Comparison of ENCODE assay signal across 12 cellular contexts in genomic region chr19:48543121-48543710, GRCh38. TPM values are rescaled to one million over a fixed set of nuclear protein-coding genes. Genes with fewer than 3 reads are reported as not detected.
DNase-seq lines count a peak whose midpoint lies in the region; ATAC-seq and TF ChIP-seq lines count a peak whose summit lies in the region.
"Had no signal": no experiment of that assay in that cellular context is flagged by ENCODE, and none has a peak within 500 bp of the region (broad histone marks: within the 10 kb centered on the region; RNA-seq: fewer than 3 reads in every experiment).

No MANE protein-coding gene starts in this region.

- no peak for TF ChIP-seq CTCF in upper lobe of left lung (IDR thresholded peaks at IDR 0.05)

- H3K9me3 Mint-ChIP-seq in stimulated activated memory B cell treated with anti-CD40 and anti-IgM and Interleukin-4, amounts not matched to agents 10 μg/mL and 1 μg/mL and 100 μg/mL, for 72 hours = no peaks in the 10 kb centered on the region
- H3K9me3 Mint-ChIP-seq: stimulated activated naive CD8-positive, alpha-beta T cell treated with anti-CD3 and anti-CD28 coated beads, Interleukin-15, amount 100 ng/mL, for 72 hours had no signal

- no peak overlapping the region for H3K27ac Mint-ChIP-seq in stimulated activated memory B cell treated with anti-CD40 and anti-IgM and Interleukin-4, amounts not matched to agents 10 μg/mL and 1 μg/mL and 100 μg/mL, for 72 hours
- H3K27ac Mint-ChIP-seq: stimulated activated naive CD8-positive, alpha-beta T cell treated with anti-CD3 and anti-CD28 coated beads, Interleukin-15, amount 100 ng/mL, for 72 hours had no signal

- H3K27me3 Mint-ChIP-seq in stimulated activated memory B cell treated with anti-CD40 and anti-IgM and Interleukin-4, amounts not matched to agents 10 μg/mL and 1 μg/mL and 100 μg/mL, for 72 hours = peaks cover 9% of the 10 kb centered on the region
- H3K27me3 Mint-ChIP-seq: naive B cell; stimulated activated naive CD8-positive, alpha-beta T cell treated with anti-CD3 and anti-CD28 coated beads, Interleukin-15, amount 100 ng/mL, for 72 hours had no signal

- no peaks in the 10 kb centered on the region for H3K36me3 ChIP-seq in upper lobe of left lung

- H3K9me3 ChIP-seq in upper lobe of left lung = no peaks in the 10 kb centered on the region

- H3K27ac ChIP-seq in upper lobe of left lung = no peak overlapping the region
- H3K27ac ChIP-seq: KMS-11 had no signal

- 25 to 30% methylated on average over 19 of the region's 19 CpGs for WGBS in upper lobe of left lung, 2 donors

- H3K4me3 Mint-ChIP-seq in stimulated activated memory B cell treated with anti-CD40 and anti-IgM and Interleukin-4, amounts not matched to agents 10 μg/mL and 1 μg/mL and 100 μg/mL, for 72 hours = no peak overlapping the region
- H3K4me3 Mint-ChIP-seq: naive B cell; stimulated activated naive CD8-positive, alpha-beta T cell treated with anti-CD3 and anti-CD28 coated beads, Interleukin-15, amount 100 ng/mL, for 72 hours had no signal

- H3K4me1 Mint-ChIP-seq in stimulated activated memory B cell treated with anti-CD40 and anti-IgM and Interleukin-4, amounts not matched to agents 10 μg/mL and 1 μg/mL and 100 μg/mL, for 72 hours = no peaks in the 10 kb centered on the region
- H3K4me1 Mint-ChIP-seq: naive B cell had no signal

- H3K4me1 ChIP-seq in upper lobe of left lung = peaks cover 0 to 7% (median 6%) of the 10 kb centered on the region in 4 donors

- TF ChIP-seq POLR2A in upper lobe of left lung (IDR thresholded peaks at IDR 0.05) = no peak

- TF ChIP-seq EP300 in upper lobe of left lung (IDR thresholded peaks at IDR 0.05) = no peak

- peak in 2 of 3 experiments; percentile 8 to 14 for DNase-seq in NCI-H1417 (lab: John Stamatoyannopoulos, UW)
- no peak for DNase-seq in NCI-H1417 treated with DMSO at 0.1 percent for 48 hours (lab: John Stamatoyannopoulos, UW)
- peak; percentile 54 for DNase-seq in SW480 (ENCODE audit: low spot score)
- DNase-seq in iris pigment epithelial cell (ENCODE audit: low read depth) = peak; percentile 16
- peak in 1 of 2 donors; percentile 68 for DNase-seq in upper lobe of left lung
- no peak for DNase-seq in cortex of kidney (lab: John Stamatoyannopoulos, UW)
- DNase-seq: activated CD4-positive, alpha-beta T cell treated with anti-CD3 and anti-CD28 coated beads, Interleukin-2, amount 50 U/mL, for 1 hour; naive B cell; stimulated activated naive CD8-positive, alpha-beta T cell treated with anti-CD3 and anti-CD28 coated beads, Interleukin-15, amount 100 ng/mL, for 72 hours had no signal

- no peak overlapping the region for H3K4me3 ChIP-seq in upper lobe of left lung

- H3K27me3 ChIP-seq in upper lobe of left lung = no peaks in the 10 kb centered on the region

- ATAC-seq in upper lobe of left lung (ENCODE audit: low FRiP score in 2 of 2) (peak; percentile 21 to 77), GM19395 (IDR thresholded peaks at IDR 0.05; ENCODE audit: unreplicated experiment) (no peak)
- ATAC-seq in stimulated activated memory B cell treated with anti-CD40 and anti-IgM and Interleukin-4, amounts not matched to agents 10 μg/mL and 1 μg/mL and 100 μg/mL, for 72 hours = no peak

- no peaks in the 10 kb centered on the region for H3K36me3 Mint-ChIP-seq in stimulated activated memory B cell treated with anti-CD40 and anti-IgM and Interleukin-4, amounts not matched to agents 10 μg/mL and 1 μg/mL and 100 μg/mL, for 72 hours
- H3K36me3 Mint-ChIP-seq: naive B cell had no signal

RNA-seq across cellular contexts. Expression of gene SULT2B1, which starts 8.8 kb away (rescaled TPM):
- 10 to 100 TPM; 10.5 to 19.6 (median 15.2) TPM for total RNA-seq in upper lobe of left lung

RNA-seq across cellular contexts. Expression of gene LMTK3, which starts 31.6 kb away (rescaled TPM):
- 10 to 100 TPM in 4 of 6 donors, 1 to 10 TPM in 2; 4.9 to 45.1 (median 13.1) TPM for total RNA-seq in upper lobe of left lung

Comparison
In these comparisons a context has a peak if more than half of its experiments do, and no peak if none do; other contexts are left out.
1. DNase-seq: peak in NCI-H1417 (2 of 3), SW480 (single experiment) and iris pigment epithelial cell (single experiment); none in NCI-H1417 treated with DMSO at 0.1 percent for 48 hours (single experiment) and cortex of kidney (single experiment).
2. ATAC-seq: peak in upper lobe of left lung (2 of 2); none in GM19395 (single experiment) and stimulated activated memory B cell treated with anti-CD40 and anti-IgM and Interleukin-4, amounts not matched to agents 10 μg/mL and 1 μg/mL and 100 μg/mL, for 72 hours (single experiment).